ENCODE assay signal across 2 cellular contexts in genomic region chr6:18243302-18243893, GRCh38.
A peak's percentile ranks its signal among the peaks of the same experiment; 100 is the strongest.
TF ChIP-seq lines count a peak whose summit lies in the region.

No MANE protein-coding gene starts in this region.

TF ChIP-seq in HepG2, 621 proteins besides CTCF, POLR2A, EP300 and RAD21:
- TF ChIP-seq RBM22 (optimal IDR thresholded peaks at IDR 0.05; ENCODE audit: low read length): peak; percentile 33
- TF ChIP-seq POLR2AphosphoS2 (IDR thresholded peaks at IDR 0.05; ENCODE audit: low read depth, low read length): peak; percentile 72; the same call in 1 of the 2 replicates
- TF ChIP-seq CBX1 (IDR thresholded peaks at IDR 0.05; ENCODE audit: low read depth): no peak
- TF ChIP-seq, protein P1, sequence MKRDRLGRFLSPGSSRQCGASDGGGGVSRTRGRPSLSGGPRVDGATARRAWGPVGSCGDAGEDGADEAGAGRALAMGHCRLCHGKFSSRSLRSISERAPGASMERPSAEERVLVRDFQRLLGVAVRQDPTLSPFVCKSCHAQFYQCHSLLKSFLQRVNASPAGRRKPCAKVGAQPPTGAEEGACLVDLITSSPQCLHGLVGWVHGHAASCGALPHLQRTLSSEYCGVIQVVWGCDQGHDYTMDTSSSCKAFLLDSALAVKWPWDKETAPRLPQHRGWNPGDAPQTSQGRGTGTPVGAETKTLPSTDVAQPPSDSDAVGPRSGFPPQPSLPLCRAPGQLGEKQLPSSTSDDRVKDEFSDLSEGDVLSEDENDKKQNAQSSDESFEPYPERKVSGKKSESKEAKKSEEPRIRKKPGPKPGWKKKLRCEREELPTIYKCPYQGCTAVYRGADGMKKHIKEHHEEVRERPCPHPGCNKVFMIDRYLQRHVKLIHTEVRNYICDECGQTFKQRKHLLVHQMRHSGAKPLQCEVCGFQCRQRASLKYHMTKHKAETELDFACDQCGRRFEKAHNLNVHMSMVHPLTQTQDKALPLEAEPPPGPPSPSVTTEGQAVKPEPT (CRISPR knock-in tag; IDR thresholded peaks at IDR 0.05; ENCODE audit: low read depth): no peak
TF ChIP-seq in HepG2: peak in this region for 2.

TF ChIP-seq in GM12878, 131 proteins besides CTCF, POLR2A, EP300 and RAD21:
- TF ChIP-seq, protein P2, sequence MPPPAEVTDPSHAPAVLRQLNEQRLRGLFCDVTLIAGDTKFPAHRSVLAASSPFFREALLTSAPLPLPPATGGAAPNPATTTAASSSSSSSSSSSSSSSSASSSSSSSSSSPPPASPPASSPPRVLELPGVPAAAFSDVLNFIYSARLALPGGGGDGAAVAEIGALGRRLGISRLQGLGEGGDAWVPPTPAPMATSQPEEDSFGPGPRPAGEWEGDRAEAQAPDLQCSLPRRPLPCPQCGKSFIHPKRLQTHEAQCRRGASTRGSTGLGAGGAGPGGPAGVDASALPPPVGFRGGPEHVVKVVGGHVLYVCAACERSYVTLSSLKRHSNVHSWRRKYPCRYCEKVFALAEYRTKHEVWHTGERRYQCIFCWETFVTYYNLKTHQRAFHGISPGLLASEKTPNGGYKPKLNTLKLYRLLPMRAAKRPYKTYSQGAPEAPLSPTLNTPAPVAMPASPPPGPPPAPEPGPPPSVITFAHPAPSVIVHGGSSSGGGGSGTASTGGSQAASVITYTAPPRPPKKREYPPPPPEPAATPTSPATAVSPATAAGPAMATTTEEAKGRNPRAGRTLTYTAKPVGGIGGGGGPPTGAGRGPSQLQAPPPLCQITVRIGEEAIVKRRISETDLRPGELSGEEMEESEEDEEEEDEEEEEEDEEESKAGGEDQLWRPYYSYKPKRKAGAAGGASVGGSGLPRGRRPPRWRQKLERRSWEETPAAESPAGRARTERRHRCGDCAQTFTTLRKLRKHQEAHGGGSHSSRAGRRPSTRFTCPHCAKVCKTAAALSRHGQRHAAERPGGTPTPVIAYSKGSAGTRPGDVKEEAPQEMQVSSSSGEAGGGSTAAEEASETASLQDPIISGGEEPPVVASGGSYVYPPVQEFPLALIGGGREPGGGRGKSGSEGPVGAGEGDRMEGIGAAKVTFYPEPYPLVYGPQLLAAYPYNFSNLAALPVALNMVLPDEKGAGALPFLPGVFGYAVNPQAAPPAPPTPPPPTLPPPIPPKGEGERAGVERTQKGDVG (CRISPR knock-in tag; IDR thresholded peaks at IDR 0.05): no peak
- TF ChIP-seq ZBED1 (IDR thresholded peaks at IDR 0.05; ENCODE audit: borderline replicate concordance): no peak
- no peak for TF ChIP-seq DPF2 (IDR thresholded peaks at IDR 0.05)
- no peak for TF ChIP-seq SIN3A (IDR thresholded peaks at IDR 0.05; ENCODE audit: low read depth, low read length)
- no peak for TF ChIP-seq SKIL (IDR thresholded peaks at IDR 0.05; ENCODE audit: low read depth, poor library complexity, severe bottlenecking)
- no peak for TF ChIP-seq ESRRA (IDR thresholded peaks at IDR 0.05; ENCODE audit: low read length)
- TF ChIP-seq PAX5 (IDR thresholded peaks at IDR 0.05; ENCODE audit: borderline replicate concordance, low read depth, low read length): no peak
- no peak for TF ChIP-seq SPI1 (IDR thresholded peaks at IDR 0.05; ENCODE audit: borderline replicate concordance, insufficient read depth, low read depth, low read length)
- TF ChIP-seq NFIC (IDR thresholded peaks at IDR 0.05; ENCODE audit: low read depth, low read length): no peak
- TF ChIP-seq WRNIP1 (IDR thresholded peaks at IDR 0.05; ENCODE audit: borderline replicate concordance, low read depth, low read length): no peak
- no peak for TF ChIP-seq MYC (IDR thresholded peaks at IDR 0.05; ENCODE audit: insufficient read depth, insufficient read length, insufficient replicate concordance, low read length, severe bottlenecking)
- no peak for TF ChIP-seq PML (IDR thresholded peaks at IDR 0.05; ENCODE audit: low read length)
